11 cellular contexts compared by ENCODE assay signal in genomic region chr14:32417956-32418552, GRCh38.
DNase-seq lines count a peak whose midpoint lies in the region; ATAC-seq and TF ChIP-seq lines count a peak whose summit lies in the region.
"Had no signal": no experiment of that assay in that cellular context is flagged by ENCODE, and none has a peak within 500 bp of the region (broad histone marks: within the 10 kb centered on the region; RNA-seq: fewer than 3 reads in every experiment).

No MANE protein-coding gene starts in this region.

- H3K4me3 ChIP-seq in adipocyte (ENCODE audit: low read length) (peak overlapping the region; percentile 18), left ventricle myocardium inferior (peak overlapping the region; percentile 57)
- H3K4me3 ChIP-seq: Peyer's patch had no signal

- H3K36me3 ChIP-seq in adipocyte (ENCODE audit: control insufficient read depth, insufficient read depth, low read length, severe bottlenecking) (no peaks in the 10 kb centered on the region), left ventricle myocardium inferior (peaks cover 7% of the 10 kb centered on the region)
- H3K36me3 ChIP-seq: Peyer's patch had no signal

- H3K4me1 ChIP-seq in adipocyte (ENCODE audit: control insufficient read depth, insufficient read depth, low read length): peaks cover 14% of the 10 kb centered on the region
- H3K4me1 ChIP-seq in left ventricle myocardium inferior: peaks cover 28% of the 10 kb centered on the region

- peak overlapping the region; percentile 83 for H3K27ac ChIP-seq in left ventricle myocardium inferior (replicated peaks)
- H3K27ac ChIP-seq: 22Rv1 had no signal

- H3K9me3 ChIP-seq in adipocyte (ENCODE audit: control insufficient read depth, low read length) (peaks cover 5% of the 10 kb centered on the region), left ventricle myocardium inferior (replicated peaks) (peaks cover 10% of the 10 kb centered on the region)
- H3K9me3 ChIP-seq: Peyer's patch had no signal

- ATAC-seq in HG03196 (IDR thresholded peaks at IDR 0.05; ENCODE audit: unreplicated experiment) (no peak), GM21367 (IDR thresholded peaks at IDR 0.05; ENCODE audit: unreplicated experiment) (no peak)
- ATAC-seq: activated T-helper 17 cell treated with anti-CD3 and anti-CD28 coated beads, Interleukin-2, amount 50 U/mL, for 72 hours had no signal

- no peaks in the 10 kb centered on the region for H3K27me3 ChIP-seq in adipocyte (replicated peaks; ENCODE audit: control insufficient read depth, insufficient read depth, low read length)
- H3K27me3 ChIP-seq in left ventricle myocardium inferior (ENCODE audit: low read depth): no peaks in the 10 kb centered on the region
- H3K27me3 ChIP-seq: Peyer's patch had no signal

- intact Hi-C loops in left ventricle myocardium inferior (cut with micrococcal nuclease): no loop called here

- no peak overlapping the region for H3K9ac ChIP-seq in adipocyte (ENCODE audit: low read length)

- peak; percentile 29 for DNase-seq in DMS 273 (lab: John Stamatoyannopoulos, UW; ENCODE audit: unreplicated experiment)
- DNase-seq in DMS 273 treated with DMSO at 0.1 percent for 48 hours (lab: John Stamatoyannopoulos, UW): no peak
- DNase-seq in adipocyte (ENCODE audit: low read depth): peak; percentile 57
- peak; percentile 31 for DNase-seq in left ventricle myocardium inferior
- peak; percentile 61 for DNase-seq in superior temporal gyrus (ENCODE audit: extremely low spot score)
- no peak for DNase-seq in iPS-NIHi7 (ENCODE audit: extremely low spot score)

- TF ChIP-seq CTCF in left ventricle myocardium inferior (IDR thresholded peaks at IDR 0.05; ENCODE audit: borderline replicate concordance): no peak

Comparison
In these comparisons a context has a peak if more than half of its experiments do, and no peak if none do; other contexts are left out.
1. DNase-seq: peak in DMS 273 (single experiment), adipocyte (single experiment), left ventricle myocardium inferior (single experiment) and superior temporal gyrus (single experiment); none in DMS 273 treated with DMSO at 0.1 percent for 48 hours (single experiment) and iPS-NIHi7 (single experiment).